ENCODE assay signal across 1 cellular context in the genomic region with DNA sequence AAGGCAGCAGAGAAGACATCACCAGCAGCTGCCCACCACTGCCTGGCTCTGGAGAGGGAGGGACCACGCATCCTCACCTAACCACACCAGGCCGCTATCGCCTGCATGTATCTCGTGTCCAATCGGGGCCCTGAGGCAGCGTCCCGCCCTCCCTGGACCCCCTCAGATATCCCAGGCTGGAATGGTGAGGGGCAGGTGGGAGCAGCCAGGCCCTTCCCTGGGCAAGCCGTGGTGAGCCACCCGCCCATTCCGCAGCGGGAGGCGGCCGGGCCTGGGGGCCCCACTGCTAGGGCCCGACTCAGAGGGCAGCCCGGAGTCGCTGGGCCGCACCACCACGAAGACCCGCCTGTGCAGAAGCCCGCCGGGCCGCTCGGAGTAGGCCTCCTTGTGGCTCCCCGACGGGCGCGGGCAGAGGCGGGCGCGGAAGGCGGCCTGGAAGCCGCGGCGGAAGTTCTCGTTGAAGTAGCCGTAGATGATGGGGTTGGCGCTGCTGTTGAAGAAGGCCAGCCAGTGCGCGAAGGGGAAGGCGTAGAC.
TF ChIP-seq lines count a peak whose summit lies in the region.

No MANE protein-coding gene starts in this region.

TF ChIP-seq in GM23338, 12 proteins besides CTCF, POLR2A, EP300 and RAD21 (continued from another document):
- TF ChIP-seq ZNF462 (CRISPR knock-in tag; IDR thresholded peaks at IDR 0.05): no peak
- TF ChIP-seq ZNF331 (CRISPR knock-in tag; IDR thresholded peaks at IDR 0.05; ENCODE audit: low read depth): no peak
- TF ChIP-seq CREB1 (CRISPR knock-in tag; IDR thresholded peaks at IDR 0.05; ENCODE audit: low read depth): no peak
- no peak for TF ChIP-seq EZH2phosphoT487 (IDR thresholded peaks at IDR 0.05; ENCODE audit: unreplicated experiment)
- TF ChIP-seq, protein P1, sequence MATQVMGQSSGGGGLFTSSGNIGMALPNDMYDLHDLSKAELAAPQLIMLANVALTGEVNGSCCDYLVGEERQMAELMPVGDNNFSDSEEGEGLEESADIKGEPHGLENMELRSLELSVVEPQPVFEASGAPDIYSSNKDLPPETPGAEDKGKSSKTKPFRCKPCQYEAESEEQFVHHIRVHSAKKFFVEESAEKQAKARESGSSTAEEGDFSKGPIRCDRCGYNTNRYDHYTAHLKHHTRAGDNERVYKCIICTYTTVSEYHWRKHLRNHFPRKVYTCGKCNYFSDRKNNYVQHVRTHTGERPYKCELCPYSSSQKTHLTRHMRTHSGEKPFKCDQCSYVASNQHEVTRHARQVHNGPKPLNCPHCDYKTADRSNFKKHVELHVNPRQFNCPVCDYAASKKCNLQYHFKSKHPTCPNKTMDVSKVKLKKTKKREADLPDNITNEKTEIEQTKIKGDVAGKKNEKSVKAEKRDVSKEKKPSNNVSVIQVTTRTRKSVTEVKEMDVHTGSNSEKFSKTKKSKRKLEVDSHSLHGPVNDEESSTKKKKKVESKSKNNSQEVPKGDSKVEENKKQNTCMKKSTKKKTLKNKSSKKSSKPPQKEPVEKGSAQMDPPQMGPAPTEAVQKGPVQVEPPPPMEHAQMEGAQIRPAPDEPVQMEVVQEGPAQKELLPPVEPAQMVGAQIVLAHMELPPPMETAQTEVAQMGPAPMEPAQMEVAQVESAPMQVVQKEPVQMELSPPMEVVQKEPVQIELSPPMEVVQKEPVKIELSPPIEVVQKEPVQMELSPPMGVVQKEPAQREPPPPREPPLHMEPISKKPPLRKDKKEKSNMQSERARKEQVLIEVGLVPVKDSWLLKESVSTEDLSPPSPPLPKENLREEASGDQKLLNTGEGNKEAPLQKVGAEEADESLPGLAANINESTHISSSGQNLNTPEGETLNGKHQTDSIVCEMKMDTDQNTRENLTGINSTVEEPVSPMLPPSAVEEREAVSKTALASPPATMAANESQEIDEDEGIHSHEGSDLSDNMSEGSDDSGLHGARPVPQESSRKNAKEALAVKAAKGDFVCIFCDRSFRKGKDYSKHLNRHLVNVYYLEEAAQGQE (IDR thresholded peaks at IDR 0.05; ENCODE audit: unreplicated experiment): no peak
- TF ChIP-seq NANOG (IDR thresholded peaks at IDR 0.05; ENCODE audit: borderline replicate concordance): no peak
- no peak for TF ChIP-seq ZNF114 (CRISPR knock-in tag; IDR thresholded peaks at IDR 0.05)
- no peak for TF ChIP-seq EZH2 (IDR thresholded peaks at IDR 0.05; ENCODE audit: low read depth, unreplicated experiment)
- TF ChIP-seq STAT1 (IDR thresholded peaks at IDR 0.05; ENCODE audit: unreplicated experiment): no peak
- no peak for TF ChIP-seq POLR2AphosphoS5 (IDR thresholded peaks at IDR 0.05; ENCODE audit: low read depth)
- TF ChIP-seq, protein P2, sequence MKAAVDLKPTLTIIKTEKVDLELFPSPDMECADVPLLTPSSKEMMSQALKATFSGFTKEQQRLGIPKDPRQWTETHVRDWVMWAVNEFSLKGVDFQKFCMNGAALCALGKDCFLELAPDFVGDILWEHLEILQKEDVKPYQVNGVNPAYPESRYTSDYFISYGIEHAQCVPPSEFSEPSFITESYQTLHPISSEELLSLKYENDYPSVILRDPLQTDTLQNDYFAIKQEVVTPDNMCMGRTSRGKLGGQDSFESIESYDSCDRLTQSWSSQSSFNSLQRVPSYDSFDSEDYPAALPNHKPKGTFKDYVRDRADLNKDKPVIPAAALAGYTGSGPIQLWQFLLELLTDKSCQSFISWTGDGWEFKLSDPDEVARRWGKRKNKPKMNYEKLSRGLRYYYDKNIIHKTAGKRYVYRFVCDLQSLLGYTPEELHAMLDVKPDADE (IDR thresholded peaks at IDR 0.05): no peak
